Comparison of ENCODE assay signal across 35 cellular contexts in genomic region chr6:140790109-140790508, GRCh38.
DNase-seq lines count a peak whose midpoint lies in the region; ATAC-seq, FAIRE-seq and TF ChIP-seq lines count a peak whose summit lies in the region.
"Had no signal": no experiment of that assay in that cellular context is flagged by ENCODE, and none has a peak within 500 bp of the region (broad histone marks: within the 10 kb centered on the region; RNA-seq: fewer than 3 reads in every experiment).

No MANE protein-coding gene starts in this region.

- no peak overlapping the region for H2AK5ac ChIP-seq in IMR-90 (ENCODE audit: low read depth, low read length)

- no peak overlapping the region for H3K23ac ChIP-seq in IMR-90 (ENCODE audit: low read depth, low read length)

- no peaks in the 10 kb centered on the region for H3K27me3 Mint-ChIP-seq in endodermal cell (ENCODE audit: insufficient read depth)
- H3K27me3 Mint-ChIP-seq: B cell; CD4-positive, alpha-beta memory T cell; CD4-positive, alpha-beta T cell; CD4-positive, CD25-positive, alpha-beta regulatory T cell; CD8-positive, alpha-beta memory T cell had no signal

- DNase-seq in HepG2 (ENCODE audit: low spot score): no peak
- DNase-seq in right lobe of liver: no peak
- no peak for DNase-seq in IMR-90
- no peak for DNase-seq in K562 (ENCODE audit: extremely low read depth in 1 of 4, low spot score in 3 of 4)
- DNase-seq in endodermal cell: no peak
- DNase-seq in GM23248: no peak
- DNase-seq in left ventricle myocardium superior: no peak
- DNase-seq: 8988T; ACHN; AML-193; BE2C; C1 segment of cervical spinal cord; Caco-2; Calu3; CD4-positive, alpha-beta memory T cell; CD4-positive, alpha-beta T cell; CD4-positive, CD25-positive, alpha-beta regulatory T cell; CD8-positive, alpha-beta memory T cell; CD8-positive, alpha-beta T cell; COR-L47; DMS 273 treated with DMSO at 0.1 percent for 48 hours; DMS153; DMS53; DMS79; DND-41; EL had no signal

- H2BK15ac ChIP-seq in IMR-90 (ENCODE audit: low read depth, low read length): no peak overlapping the region

- H3K4ac ChIP-seq in IMR-90 (ENCODE audit: low read depth, low read length): no peak overlapping the region

- H3K18ac ChIP-seq in IMR-90 (ENCODE audit: low read depth, low read length): no peak overlapping the region

- H3K4me3 ChIP-seq in HepG2 (replicated peaks in 1 of 3; ENCODE audit: insufficient read depth in 1 of 3, low read depth in 2 of 3, low read length in 3 of 3): no peak overlapping the region
- H3K4me3 ChIP-seq in right lobe of liver: no peak overlapping the region
- H3K4me3 ChIP-seq in IMR-90 (ENCODE audit: insufficient read depth, low read depth, low read length): no peak overlapping the region
- H3K4me3 ChIP-seq in SU-DHL-6 (ENCODE audit: insufficient read depth, low read length, poor library complexity, severe bottlenecking): no peak overlapping the region
- no peak overlapping the region for H3K4me3 ChIP-seq in K562
- H3K4me3 ChIP-seq in endodermal cell (ENCODE audit: low read length): no peak overlapping the region
- H3K4me3 ChIP-seq in GM23248: no peak overlapping the region
- H3K4me3 ChIP-seq: A549; BLaER1; BLaER1 treated with 17β-estradiol and CSF1 and Interleukin-3, amounts not matched to agents 10 nM and 100 nM had no signal

- H3K14ac ChIP-seq in IMR-90 (replicated peaks; ENCODE audit: low read depth, low read length): no peak overlapping the region

- no peak overlapping the region for H2BK20ac ChIP-seq in IMR-90 (ENCODE audit: low read depth, low read length)

- H3K56ac ChIP-seq in IMR-90 (ENCODE audit: extremely low read depth, insufficient read depth, low read length): no peak overlapping the region

- H3K36me3 Mint-ChIP-seq in endodermal cell (ENCODE audit: low read depth): no peaks in the 10 kb centered on the region
- H3K36me3 Mint-ChIP-seq: CD14-positive monocyte; CD4-positive, alpha-beta memory T cell; CD4-positive, CD25-positive, alpha-beta regulatory T cell; CD8-positive, alpha-beta memory T cell; CD8-positive, alpha-beta T cell had no signal

- H3K79me2 ChIP-seq in HepG2 (ENCODE audit: insufficient read depth, low read length) (no peaks in the 10 kb centered on the region), SU-DHL-6 (ENCODE audit: insufficient read depth, low read length) (no peaks in the 10 kb centered on the region), K562 (ENCODE audit: control insufficient read depth, insufficient read depth, low read length) (no peaks in the 10 kb centered on the region), GM23248 (ENCODE audit: insufficient read depth) (no peaks in the 10 kb centered on the region)

- H3K79me1 ChIP-seq in IMR-90 (ENCODE audit: low read depth in 1 of 2, low read length in 2 of 2): no peaks in the 10 kb centered on the region

- TF ChIP-seq POLR2A in HepG2 (IDR thresholded peaks at IDR 0.05; ENCODE audit: insufficient read depth in 1 of 2, low read depth in 2 of 2, low read length in 2 of 2) (no peak), right lobe of liver (IDR thresholded peaks at IDR 0.05) (no peak), IMR-90 (IDR thresholded peaks at IDR 0.05; ENCODE audit: low read depth, low read length) (no peak), K562 (conservative IDR thresholded peaks at IDR 0.05) (no peak)

- H3F3A ChIP-seq in SU-DHL-6 (ENCODE audit: insufficient read depth) (no peaks in the 10 kb centered on the region), GM23248 (ENCODE audit: insufficient read depth) (no peaks in the 10 kb centered on the region)

- ATAC-seq in HepG2 (no peak), right lobe of liver (no peak), IMR-90 (ENCODE audit: low read depth) (no peak), K562 (no peak), left ventricle myocardium superior (no peak)
- ATAC-seq: A549; CD8-positive, alpha-beta T cell had no signal

- H2AK9ac ChIP-seq in IMR-90 (replicated peaks; ENCODE audit: low read depth, low read length, poor library complexity): no peak overlapping the region

- H4K91ac ChIP-seq in IMR-90 (ENCODE audit: insufficient read depth, low read depth, low read length): no peak overlapping the region

- H2BK5ac ChIP-seq in IMR-90 (ENCODE audit: low read depth, low read length, poor library complexity, severe bottlenecking): no peak overlapping the region

- H3K4me2 ChIP-seq in HepG2 (ENCODE audit: low read depth, low read length) (no peak overlapping the region), IMR-90 (ENCODE audit: low read depth, low read length) (no peak overlapping the region), SU-DHL-6 (ENCODE audit: low read depth, low read length, poor library complexity, severe bottlenecking) (no peak overlapping the region), K562 (ENCODE audit: insufficient read depth, low read length) (no peak overlapping the region), GM23248 (ENCODE audit: unreplicated experiment) (no peak overlapping the region)
- H3K4me2 ChIP-seq: A549; BLaER1; BLaER1 treated with 17β-estradiol and CSF1 and Interleukin-3, amounts not matched to agents 10 nM and 100 nM had no signal

- no peaks in the 10 kb centered on the region for H3K4me1 Mint-ChIP-seq in endodermal cell
- H3K4me1 Mint-ChIP-seq: B cell; CD14-positive monocyte; CD4-positive, alpha-beta memory T cell; CD4-positive, CD25-positive, alpha-beta regulatory T cell; CD8-positive, alpha-beta memory T cell had no signal

- H4K20me1 ChIP-seq in HepG2 (ENCODE audit: insufficient read depth, low read length): no peaks in the 10 kb centered on the region
- H4K20me1 ChIP-seq in IMR-90 (ENCODE audit: insufficient read depth, low read length): no peaks in the 10 kb centered on the region
- no peaks in the 10 kb centered on the region for H4K20me1 ChIP-seq in SU-DHL-6 (ENCODE audit: low read depth, low read length)
- no peaks in the 10 kb centered on the region for H4K20me1 ChIP-seq in K562 (replicated peaks; ENCODE audit: control insufficient read depth, insufficient read depth, low read length)
- H4K20me1 ChIP-seq in GM23248 (ENCODE audit: insufficient read depth): no peaks in the 10 kb centered on the region
- H4K20me1 ChIP-seq: BLaER1; BLaER1 treated with 17β-estradiol and CSF1 and Interleukin-3, amounts not matched to agents 10 nM and 100 nM had no signal

- in situ Hi-C loops in HepG2 (cut with HindIII; ENCODE audit: extremely low pct_ligation_motif_present, low pct_unique_long_range_greater_than_20kb) (no loop called here), IMR-90 (cut with MboI; ENCODE audit: low sequenced_read_pairs) (no loop called here), K562 (cut with MboI) (loop anchor here (25.0 kb wide), 1 partner anchor 497 kb away; no protein-coding TSS in a partner anchor), GM23248 (cut with MboI) (no loop called here)

- H3K27me3 ChIP-seq in HepG2 (ENCODE audit: control insufficient read depth in 1 of 2, insufficient read depth in 2 of 2, low read length in 2 of 2) (no peaks in the 10 kb centered on the region), right lobe of liver (no peaks in the 10 kb centered on the region), IMR-90 (ENCODE audit: control insufficient read depth, insufficient read depth, low read length) (no peaks in the 10 kb centered on the region), SU-DHL-6 (ENCODE audit: low read length) (no peaks in the 10 kb centered on the region), K562 (ENCODE audit: control insufficient read depth in 2 of 2, insufficient read depth in 2 of 2, low read length in 2 of 2) (no peaks in the 10 kb centered on the region), endodermal cell (ENCODE audit: control insufficient read depth, insufficient read depth, low read length, poor library complexity, severe bottlenecking) (no peaks in the 10 kb centered on the region), GM23248 (replicated peaks; ENCODE audit: insufficient read depth) (no peaks in the 10 kb centered on the region)
- H3K27me3 ChIP-seq: BE2C; BLaER1; BLaER1 treated with 17β-estradiol and CSF1 and Interleukin-3, amounts not matched to agents 10 nM and 100 nM had no signal

- POLR2A ChIA-PET in HepG2 (lab: Yijun Ruan, JAX) (no interaction called here), IMR-90 (lab: Charles Lee; ENCODE audit: unreplicated experiment) (no interaction called here), K562 (lab: Yijun Ruan, JAX) (interaction anchor here (0.5 kb wide), 1 partner anchor 1415 kb away, joined by 3 read pairs; no protein-coding TSS in a partner anchor)

- dilution Hi-C loops in IMR-90 (cut with HindIII; ENCODE audit: low sequenced_read_pairs, unreplicated experiment): no loop called here

- no peak overlapping the region for H4K5ac ChIP-seq in IMR-90 (ENCODE audit: low read depth, low read length)

- no peak overlapping the region for H2BK120ac ChIP-seq in IMR-90 (ENCODE audit: low read depth, low read length)

- H3K9me1 ChIP-seq in IMR-90 (ENCODE audit: insufficient read depth, low read length) (no peaks in the 10 kb centered on the region), K562 (ENCODE audit: control insufficient read depth, insufficient read depth, low read length) (no peaks in the 10 kb centered on the region)

- H3K9me3 Mint-ChIP-seq in endodermal cell: no peaks in the 10 kb centered on the region
- H3K9me3 Mint-ChIP-seq: CD4-positive, alpha-beta memory T cell; CD4-positive, alpha-beta T cell; CD8-positive, alpha-beta memory T cell; CD8-positive, alpha-beta T cell had no signal

- TF ChIP-seq CTCF in HepG2 (CRISPR knock-in tag; IDR thresholded peaks at IDR 0.05) (no peak), right lobe of liver (IDR thresholded peaks at IDR 0.05) (no peak), IMR-90 (conservative IDR thresholded peaks at IDR 0.05; ENCODE audit: low read depth, low read length) (no peak), SU-DHL-6 (IDR thresholded peaks at IDR 0.05; ENCODE audit: insufficient read depth, low read length, poor library complexity, severe bottlenecking) (no peak), K562 (IDR thresholded peaks at IDR 0.05 in 2 of 3, conservative IDR thresholded peaks at IDR 0.05 in 1 of 3; ENCODE audit: insufficient read depth in 2 of 3, low read depth in 1 of 3, low read length in 3 of 3) (no peak), endodermal cell (conservative IDR thresholded peaks at IDR 0.05) (no peak)

- intact Hi-C loops in HepG2 (cut with micrococcal nuclease; ENCODE audit: unreplicated experiment) (no loop called here), right lobe of liver (cut with DNase I) (no loop called here), IMR-90 (cut with micrococcal nuclease) (no loop called here), K562 (cut with micrococcal nuclease) (no loop called here), left ventricle myocardium superior (cut with micrococcal nuclease) (no loop called here)

- H3K9me3 ChIP-seq in HepG2 (ENCODE audit: low read length) (no peaks in the 10 kb centered on the region), right lobe of liver (no peaks in the 10 kb centered on the region), IMR-90 (ENCODE audit: control insufficient read depth, insufficient read depth, low read length) (no peaks in the 10 kb centered on the region), SU-DHL-6 (ENCODE audit: insufficient read depth, low read length) (no peaks in the 10 kb centered on the region), K562 (replicated peaks; ENCODE audit: control insufficient read depth, insufficient read depth, low read depth, low read length) (no peaks in the 10 kb centered on the region), endodermal cell (ENCODE audit: control insufficient read depth, low read length) (no peaks in the 10 kb centered on the region), GM23248 (ENCODE audit: low read depth) (no peaks in the 10 kb centered on the region)
- H3K9me3 ChIP-seq: A549, BLaER1, Caco-2 had no signal

- CTCF ChIA-PET in HepG2 (lab: Yijun Ruan, JAX; ENCODE audit: low intra/inter-chr PET ratio, low total read pairs) (no interaction called here), IMR-90 (lab: Yijun Ruan, JAX) (no interaction called here), K562 (lab: Yijun Ruan, JAX; ENCODE audit: low intra/inter-chr PET ratio) (no interaction called here)

- TF ChIP-seq EP300 in HepG2 (IDR thresholded peaks at IDR 0.05; ENCODE audit: low read depth in 2 of 2, low read length in 2 of 2) (no peak), HepG2 (CRISPR knock-in tag; IDR thresholded peaks at IDR 0.05; ENCODE audit: borderline replicate concordance) (no peak), K562 (IDR thresholded peaks at IDR 0.05; ENCODE audit: low read length) (no peak)

- H3K9me2 ChIP-seq in SU-DHL-6 (replicated peaks; ENCODE audit: insufficient read depth, low read length) (no peaks in the 10 kb centered on the region), GM23248 (ENCODE audit: insufficient read depth) (no peaks in the 10 kb centered on the region)

- no peaks in the 10 kb centered on the region for H3K4me1 ChIP-seq in HepG2 (ENCODE audit: insufficient read depth, low read length)
- H3K4me1 ChIP-seq in right lobe of liver: no peaks in the 10 kb centered on the region
- no peaks in the 10 kb centered on the region for H3K4me1 ChIP-seq in IMR-90 (ENCODE audit: control insufficient read depth, insufficient read depth, low read length)
- H3K4me1 ChIP-seq in K562 (replicated peaks in 1 of 2; ENCODE audit: control insufficient read depth in 2 of 2, insufficient read depth in 2 of 2, low read length in 2 of 2): no peaks in the 10 kb centered on the region
- H3K4me1 ChIP-seq in endodermal cell (ENCODE audit: control insufficient read depth, insufficient read depth, low read length): no peaks in the 10 kb centered on the region
- no peaks in the 10 kb centered on the region for H3K4me1 ChIP-seq in GM23248 (ENCODE audit: insufficient read depth)
- H3K4me1 ChIP-seq: A549; BE2C; BLaER1; BLaER1 treated with 17β-estradiol and CSF1 and Interleukin-3, amounts not matched to agents 10 nM and 100 nM; Caco-2 had no signal

- H3K36me3 ChIP-seq in HepG2 (replicated peaks in 1 of 2; ENCODE audit: control insufficient read depth in 1 of 2, insufficient read depth in 2 of 2, low read length in 2 of 2): no peaks in the 10 kb centered on the region
- no peaks in the 10 kb centered on the region for H3K36me3 ChIP-seq in right lobe of liver
- H3K36me3 ChIP-seq in IMR-90 (ENCODE audit: control insufficient read depth, insufficient read depth, low read length): no peaks in the 10 kb centered on the region
- H3K36me3 ChIP-seq in SU-DHL-6 (ENCODE audit: low read length): no peaks in the 10 kb centered on the region; the same call in 1 of the 2 replicates
- H3K36me3 ChIP-seq in K562 (ENCODE audit: control insufficient read depth, insufficient read depth, low read length): no peaks in the 10 kb centered on the region
- H3K36me3 ChIP-seq in endodermal cell (ENCODE audit: control insufficient read depth, insufficient read depth, low read length): no peaks in the 10 kb centered on the region
- H3K36me3 ChIP-seq in GM23248 (ENCODE audit: low read depth): no peaks in the 10 kb centered on the region
- H3K36me3 ChIP-seq: BE2C; BLaER1; BLaER1 treated with 17β-estradiol and CSF1 and Interleukin-3, amounts not matched to agents 10 nM and 100 nM had no signal

- BruUV-seq in HepG2 (replicated peaks; lab: Mats Ljungman, UMichigan) (no TSS peak), IMR-90 (replicated peaks; lab: Mats Ljungman, UMichigan) (no TSS peak), K562 (replicated peaks; lab: Mats Ljungman, UMichigan) (no TSS peak)

- FAIRE-seq in HepG2 (lab: Jason Lieb, UNC) (no peak), K562 (lab: Jason Lieb, UNC) (no peak)
- FAIRE-seq: A549, D721Med had no signal

- H4K8ac ChIP-seq in IMR-90 (ENCODE audit: low read depth in 2 of 2, low read length in 2 of 2): no peak overlapping the region

- H3K9ac ChIP-seq in HepG2 (ENCODE audit: insufficient read depth, low read depth, low read length): no peak overlapping the region
- H3K9ac ChIP-seq in IMR-90 (ENCODE audit: low read depth, low read length): no peak overlapping the region
- H3K9ac ChIP-seq in SU-DHL-6 (ENCODE audit: low read length): no peak overlapping the region
- H3K9ac ChIP-seq in K562 (ENCODE audit: insufficient read depth in 1 of 2, low read depth in 2 of 2, low read length in 2 of 2): no peak overlapping the region
- no peak overlapping the region for H3K9ac ChIP-seq in endodermal cell (ENCODE audit: extremely low read depth, low read length, poor library complexity, severe bottlenecking)
- H3K9ac ChIP-seq in GM23248: no peak overlapping the region
- H3K9ac ChIP-seq: BLaER1; BLaER1 treated with 17β-estradiol and CSF1 and Interleukin-3, amounts not matched to agents 10 nM and 100 nM had no signal

- 87% methylated on average over 5 of the region's 5 CpGs for WGBS in HepG2 (ENCODE audit: low lambda C conversion rate)
- 74% methylated on average over 5 of the region's 5 CpGs for WGBS in right lobe of liver (ENCODE audit: insufficient coverage, low coverage, low lambda C conversion rate, missing lambda C conversion rate)
- no CpG with 5 or more reads among the region's 5 CpGs for WGBS in IMR-90 (ENCODE audit: extremely low coverage in 2 of 2, insufficient read length in 1 of 2), 2 experiments
- 10% methylated on average over 5 of the region's 5 CpGs for WGBS in K562 (ENCODE audit: insufficient coverage, low coverage, missing lambda C conversion rate)
- 96 to 97% methylated on average over 4 to 5 of the region's 5 CpGs for WGBS in endodermal cell (ENCODE audit: insufficient coverage in 1 of 2, insufficient read length in 1 of 2), 2 experiments
- WGBS in GM23248 (ENCODE audit: low coverage in 1 of 2, low lambda C conversion rate in 2 of 2, missing lambda C conversion rate in 2 of 2), 2 experiments: 84 to 87% methylated on average over 5 of the region's 5 CpGs

- H3K4me3 Mint-ChIP-seq in endodermal cell: no peak overlapping the region
- H3K4me3 Mint-ChIP-seq: B cell; CD14-positive monocyte; CD4-positive, alpha-beta memory T cell; CD4-positive, alpha-beta T cell; CD4-positive, CD25-positive, alpha-beta regulatory T cell; CD8-positive, alpha-beta memory T cell; CD8-positive, alpha-beta T cell had no signal

- H3K27ac ChIP-seq in HepG2 (ENCODE audit: extremely low read length, insufficient read depth, low read length) (no peak overlapping the region), right lobe of liver (no peak overlapping the region), IMR-90 (ENCODE audit: insufficient read depth, low read length) (no peak overlapping the region), SU-DHL-6 (ENCODE audit: low read depth, low read length) (no peak overlapping the region), K562 (ENCODE audit: extremely low read depth, low read depth, low read length) (no peak overlapping the region), endodermal cell (ENCODE audit: low read depth, low read length) (no peak overlapping the region), GM23248 (no peak overlapping the region)
- H3K27ac ChIP-seq: 22Rv1; A549; BLaER1; BLaER1 treated with 17β-estradiol and CSF1 and Interleukin-3, amounts not matched to agents 10 nM and 100 nM; C4-2B had no signal

- TF ChIP-seq RAD21 in HepG2 (CRISPR knock-in tag; IDR thresholded peaks at IDR 0.05): no peak
- TF ChIP-seq RAD21 in IMR-90 (IDR thresholded peaks at IDR 0.05; ENCODE audit: low read length): no peak
- no peak for TF ChIP-seq RAD21 in K562 (CRISPR knock-in tag; conservative IDR thresholded peaks at IDR 0.05 in 1 of 2, IDR thresholded peaks at IDR 0.05 in 1 of 2)

- H3K27ac Mint-ChIP-seq in endodermal cell: no peak overlapping the region
- H3K27ac Mint-ChIP-seq: B cell; CD14-positive monocyte; CD4-positive, alpha-beta memory T cell; CD4-positive, alpha-beta T cell; CD4-positive, CD25-positive, alpha-beta regulatory T cell; CD8-positive, alpha-beta memory T cell; CD8-positive, alpha-beta T cell had no signal

- H2AFZ ChIP-seq in HepG2 (ENCODE audit: low read length) (no peak overlapping the region), IMR-90 (replicated peaks; ENCODE audit: low read length, poor library complexity) (no peak overlapping the region), SU-DHL-6 (ENCODE audit: low read depth, low read length, severe bottlenecking) (peak overlapping the region; percentile 34), K562 (ENCODE audit: low read depth, low read length) (no peak overlapping the region), GM23248 (no peak overlapping the region)

Comparison
In these comparisons a context has a peak if more than half of its experiments do, and no peak if none do; other contexts are left out.
1. Of the 241 proteins assayed by ChIP-seq in both HepG2 and K562: peak only in HepG2: none; only in K562: none; in both: CEBPB; in neither: 237; mixed calls (peak in some experiments, not most) for 3.